In the genomic region with DNA sequence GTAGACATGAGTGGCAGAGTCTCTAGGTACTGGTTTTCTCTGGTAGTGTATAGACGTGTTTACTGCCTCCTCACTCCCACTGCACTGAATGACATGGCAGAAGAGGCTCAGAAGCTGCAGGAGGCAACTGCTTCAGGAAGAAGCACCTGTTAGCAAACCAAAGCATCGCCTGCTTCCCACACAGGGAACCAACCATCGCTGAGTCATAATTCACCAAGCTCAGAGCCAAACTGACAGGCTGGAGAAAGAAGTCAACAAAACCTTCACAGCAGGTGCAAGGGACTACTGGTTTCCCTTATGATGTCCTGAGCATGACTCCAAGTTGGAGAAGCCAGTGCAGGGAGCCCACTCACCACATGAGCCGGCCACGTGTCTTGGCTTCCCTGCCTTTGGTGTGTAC, we compare ENCODE assay signal across 2 cellular contexts.
TF ChIP-seq lines count a peak whose summit lies in the region.

No MANE protein-coding gene starts in this region.

TF ChIP-seq in HEK293T, 16 proteins besides CTCF, POLR2A, EP300 and RAD21:
- TF ChIP-seq, protein P1, sequence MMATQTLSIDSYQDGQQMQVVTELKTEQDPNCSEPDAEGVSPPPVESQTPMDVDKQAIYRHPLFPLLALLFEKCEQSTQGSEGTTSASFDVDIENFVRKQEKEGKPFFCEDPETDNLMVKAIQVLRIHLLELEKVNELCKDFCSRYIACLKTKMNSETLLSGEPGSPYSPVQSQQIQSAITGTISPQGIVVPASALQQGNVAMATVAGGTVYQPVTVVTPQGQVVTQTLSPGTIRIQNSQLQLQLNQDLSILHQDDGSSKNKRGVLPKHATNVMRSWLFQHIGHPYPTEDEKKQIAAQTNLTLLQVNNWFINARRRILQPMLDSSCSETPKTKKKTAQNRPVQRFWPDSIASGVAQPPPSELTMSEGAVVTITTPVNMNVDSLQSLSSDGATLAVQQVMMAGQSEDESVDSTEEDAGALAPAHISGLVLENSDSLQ (IDR thresholded peaks at IDR 0.05), result peak; percentile 30; the same call in 1 of the 2 replicates
- no peak for TF ChIP-seq ELF4 (IDR thresholded peaks at IDR 0.05)

TF ChIP-seq in H1, 55 proteins besides CTCF, POLR2A, EP300 and RAD21:
- TF ChIP-seq BACH1 (IDR thresholded peaks at IDR 0.05; ENCODE audit: low read length) (no peak), ZNF274 (IDR thresholded peaks at IDR 0.05; ENCODE audit: borderline replicate concordance, extremely low read depth, low read length) (no peak), TAF1 (IDR thresholded peaks at IDR 0.05; ENCODE audit: low read depth, low read length) (no peak)
- TF ChIP-seq, protein P2, sequence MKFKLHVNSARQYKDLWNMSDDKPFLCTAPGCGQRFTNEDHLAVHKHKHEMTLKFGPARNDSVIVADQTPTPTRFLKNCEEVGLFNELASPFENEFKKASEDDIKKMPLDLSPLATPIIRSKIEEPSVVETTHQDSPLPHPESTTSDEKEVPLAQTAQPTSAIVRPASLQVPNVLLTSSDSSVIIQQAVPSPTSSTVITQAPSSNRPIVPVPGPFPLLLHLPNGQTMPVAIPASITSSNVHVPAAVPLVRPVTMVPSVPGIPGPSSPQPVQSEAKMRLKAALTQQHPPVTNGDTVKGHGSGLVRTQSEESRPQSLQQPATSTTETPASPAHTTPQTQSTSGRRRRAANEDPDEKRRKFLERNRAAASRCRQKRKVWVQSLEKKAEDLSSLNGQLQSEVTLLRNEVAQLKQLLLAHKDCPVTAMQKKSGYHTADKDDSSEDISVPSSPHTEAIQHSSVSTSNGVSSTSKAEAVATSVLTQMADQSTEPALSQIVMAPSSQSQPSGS (IDR thresholded peaks at IDR 0.05; ENCODE audit: low read length), result no peak
